1 cellular context compared by ENCODE assay signal in the genomic region with DNA sequence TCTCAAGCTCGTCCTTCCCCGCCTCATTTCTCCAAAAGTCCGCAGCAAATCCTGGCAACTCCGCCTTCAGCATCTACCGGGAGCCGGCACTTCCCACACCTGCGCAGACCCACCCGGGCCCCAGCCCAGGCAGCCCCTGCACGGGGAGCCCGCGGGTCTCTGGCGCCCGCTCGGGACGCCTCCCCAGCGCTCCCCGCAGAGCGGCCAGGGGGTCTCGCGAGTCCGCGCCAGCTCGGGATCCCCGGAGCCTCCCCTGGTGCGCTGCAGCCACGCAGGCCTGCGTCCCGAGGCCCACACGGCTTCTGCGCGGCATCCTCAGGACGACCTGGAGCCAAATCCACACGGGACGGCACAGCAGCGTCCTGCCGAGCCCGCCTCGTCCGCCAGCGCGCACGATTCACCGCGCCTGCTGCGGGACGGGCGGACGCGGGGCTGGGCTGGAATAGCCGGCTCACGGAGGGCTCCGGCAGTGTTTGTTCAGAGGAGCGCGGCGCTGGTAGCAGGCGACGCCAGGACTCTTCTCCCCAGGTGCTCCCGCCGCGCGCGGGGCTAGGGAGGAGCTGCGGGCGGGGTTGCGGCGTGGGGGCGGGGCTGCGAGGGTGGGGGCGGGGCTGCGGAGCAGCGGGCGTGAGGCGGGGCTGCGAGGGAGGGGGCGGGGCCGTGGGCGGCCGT.
A peak's percentile ranks its signal among the peaks of the same experiment; 100 is the strongest.
TF ChIP-seq lines count a peak whose summit lies in the region.

No MANE protein-coding gene starts in this region.

TF ChIP-seq in HepG2, 621 proteins besides CTCF, POLR2A, EP300 and RAD21 (continues in another document):
- TF ChIP-seq ZBTB42 (CRISPR knock-in tag; IDR thresholded peaks at IDR 0.05) (no peak), KLF13 (CRISPR knock-in tag; IDR thresholded peaks at IDR 0.05) (no peak), ZNF282 (IDR thresholded peaks at IDR 0.05; ENCODE audit: partially characterized antibody) (no peak), ZFP36L1 (CRISPR knock-in tag; IDR thresholded peaks at IDR 0.05) (no peak), CHCHD3 (CRISPR knock-in tag; IDR thresholded peaks at IDR 0.05) (0 out of 2 replicates have a peak, but pooled peaks have one; percentile 80), ZGPAT (CRISPR knock-in tag; IDR thresholded peaks at IDR 0.05) (no peak), KLF6 (CRISPR knock-in tag; IDR thresholded peaks at IDR 0.05) (no peak), ZSCAN22 (CRISPR knock-in tag; IDR thresholded peaks at IDR 0.05) (no peak), ZNF251 (CRISPR knock-in tag; IDR thresholded peaks at IDR 0.05) (no peak), SMYD3 (CRISPR knock-in tag; IDR thresholded peaks at IDR 0.05) (no peak), FOXA3 (CRISPR knock-in tag; IDR thresholded peaks at IDR 0.05) (no peak), ZNF691 (CRISPR knock-in tag; IDR thresholded peaks at IDR 0.05; ENCODE audit: borderline replicate concordance, low read depth) (0 out of 2 replicates have a peak, but pooled peaks have one; percentile 3), TBX2 (CRISPR knock-in tag; IDR thresholded peaks at IDR 0.05; ENCODE audit: borderline replicate concordance) (peak; percentile 58; the same call in 1 of the 2 replicates), ATF7-NPFF (CRISPR knock-in tag; IDR thresholded peaks at IDR 0.05; ENCODE audit: low read depth) (peak; percentile 52; the same call in 1 of the 2 replicates), BCLAF1 (IDR thresholded peaks at IDR 0.05) (no peak), ZMAT3 (CRISPR knock-in tag; conservative IDR thresholded peaks at IDR 0.05) (no peak), ZBTB38 (CRISPR knock-in tag; IDR thresholded peaks at IDR 0.05) (0 out of 2 replicates have a peak, but pooled peaks have one; percentile 4), CCAR2 (optimal IDR thresholded peaks at IDR 0.05; ENCODE audit: low read depth, low read length) (no peak), ZNF775 (CRISPR knock-in tag; IDR thresholded peaks at IDR 0.05; ENCODE audit: borderline replicate concordance) (no peak), MXI1 (IDR thresholded peaks at IDR 0.05; ENCODE audit: borderline replicate concordance, low read depth, low read length) (peak; percentile 64; the same call in 1 of the 3 replicates), STAG1 (CRISPR knock-in tag; IDR thresholded peaks at IDR 0.05) (0 out of 2 replicates have a peak, but pooled peaks have one; percentile 14), ZBTB44 (CRISPR knock-in tag; IDR thresholded peaks at IDR 0.05) (no peak), MIER2 (CRISPR knock-in tag; IDR thresholded peaks at IDR 0.05) (no peak), ZNF354B (CRISPR knock-in tag; IDR thresholded peaks at IDR 0.05) (no peak)
- TF ChIP-seq, protein P1, sequence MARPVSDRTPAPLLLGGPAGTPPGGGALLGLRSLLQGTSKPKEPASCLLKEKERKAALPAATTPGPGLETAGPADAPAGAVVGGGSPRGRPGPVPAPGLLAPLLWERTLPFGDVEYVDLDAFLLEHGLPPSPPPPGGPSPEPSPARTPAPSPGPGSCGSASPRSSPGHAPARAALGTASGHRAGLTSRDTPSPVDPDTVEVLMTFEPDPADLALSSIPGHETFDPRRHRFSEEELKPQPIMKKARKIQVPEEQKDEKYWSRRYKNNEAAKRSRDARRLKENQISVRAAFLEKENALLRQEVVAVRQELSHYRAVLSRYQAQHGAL (CRISPR knock-in tag; IDR thresholded peaks at IDR 0.05; ENCODE audit: not compliant biosample characterization) = no peak
- TF ChIP-seq, protein P2, sequence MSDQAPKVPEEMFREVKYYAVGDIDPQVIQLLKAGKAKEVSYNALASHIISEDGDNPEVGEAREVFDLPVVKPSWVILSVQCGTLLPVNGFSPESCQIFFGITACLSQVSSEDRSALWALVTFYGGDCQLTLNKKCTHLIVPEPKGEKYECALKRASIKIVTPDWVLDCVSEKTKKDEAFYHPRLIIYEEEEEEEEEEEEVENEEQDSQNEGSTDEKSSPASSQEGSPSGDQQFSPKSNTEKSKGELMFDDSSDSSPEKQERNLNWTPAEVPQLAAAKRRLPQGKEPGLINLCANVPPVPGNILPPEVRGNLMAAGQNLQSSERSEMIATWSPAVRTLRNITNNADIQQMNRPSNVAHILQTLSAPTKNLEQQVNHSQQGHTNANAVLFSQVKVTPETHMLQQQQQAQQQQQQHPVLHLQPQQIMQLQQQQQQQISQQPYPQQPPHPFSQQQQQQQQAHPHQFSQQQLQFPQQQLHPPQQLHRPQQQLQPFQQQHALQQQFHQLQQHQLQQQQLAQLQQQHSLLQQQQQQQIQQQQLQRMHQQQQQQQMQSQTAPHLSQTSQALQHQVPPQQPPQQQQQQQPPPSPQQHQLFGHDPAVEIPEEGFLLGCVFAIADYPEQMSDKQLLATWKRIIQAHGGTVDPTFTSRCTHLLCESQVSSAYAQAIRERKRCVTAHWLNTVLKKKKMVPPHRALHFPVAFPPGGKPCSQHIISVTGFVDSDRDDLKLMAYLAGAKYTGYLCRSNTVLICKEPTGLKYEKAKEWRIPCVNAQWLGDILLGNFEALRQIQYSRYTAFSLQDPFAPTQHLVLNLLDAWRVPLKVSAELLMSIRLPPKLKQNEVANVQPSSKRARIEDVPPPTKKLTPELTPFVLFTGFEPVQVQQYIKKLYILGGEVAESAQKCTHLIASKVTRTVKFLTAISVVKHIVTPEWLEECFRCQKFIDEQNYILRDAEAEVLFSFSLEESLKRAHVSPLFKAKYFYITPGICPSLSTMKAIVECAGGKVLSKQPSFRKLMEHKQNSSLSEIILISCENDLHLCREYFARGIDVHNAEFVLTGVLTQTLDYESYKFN (CRISPR knock-in tag; conservative IDR thresholded peaks at IDR 0.05) = peak; percentile 28; the same call in 1 of the 2 replicates
- TF ChIP-seq, protein P3, sequence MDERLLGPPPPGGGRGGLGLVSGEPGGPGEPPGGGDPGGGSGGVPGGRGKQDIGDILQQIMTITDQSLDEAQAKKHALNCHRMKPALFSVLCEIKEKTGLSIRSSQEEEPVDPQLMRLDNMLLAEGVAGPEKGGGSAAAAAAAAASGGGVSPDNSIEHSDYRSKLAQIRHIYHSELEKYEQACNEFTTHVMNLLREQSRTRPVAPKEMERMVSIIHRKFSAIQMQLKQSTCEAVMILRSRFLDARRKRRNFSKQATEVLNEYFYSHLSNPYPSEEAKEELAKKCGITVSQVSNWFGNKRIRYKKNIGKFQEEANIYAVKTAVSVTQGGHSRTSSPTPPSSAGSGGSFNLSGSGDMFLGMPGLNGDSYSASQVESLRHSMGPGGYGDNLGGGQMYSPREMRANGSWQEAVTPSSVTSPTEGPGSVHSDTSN (CRISPR knock-in tag; IDR thresholded peaks at IDR 0.05) = no peak
- TF ChIP-seq, protein P4, sequence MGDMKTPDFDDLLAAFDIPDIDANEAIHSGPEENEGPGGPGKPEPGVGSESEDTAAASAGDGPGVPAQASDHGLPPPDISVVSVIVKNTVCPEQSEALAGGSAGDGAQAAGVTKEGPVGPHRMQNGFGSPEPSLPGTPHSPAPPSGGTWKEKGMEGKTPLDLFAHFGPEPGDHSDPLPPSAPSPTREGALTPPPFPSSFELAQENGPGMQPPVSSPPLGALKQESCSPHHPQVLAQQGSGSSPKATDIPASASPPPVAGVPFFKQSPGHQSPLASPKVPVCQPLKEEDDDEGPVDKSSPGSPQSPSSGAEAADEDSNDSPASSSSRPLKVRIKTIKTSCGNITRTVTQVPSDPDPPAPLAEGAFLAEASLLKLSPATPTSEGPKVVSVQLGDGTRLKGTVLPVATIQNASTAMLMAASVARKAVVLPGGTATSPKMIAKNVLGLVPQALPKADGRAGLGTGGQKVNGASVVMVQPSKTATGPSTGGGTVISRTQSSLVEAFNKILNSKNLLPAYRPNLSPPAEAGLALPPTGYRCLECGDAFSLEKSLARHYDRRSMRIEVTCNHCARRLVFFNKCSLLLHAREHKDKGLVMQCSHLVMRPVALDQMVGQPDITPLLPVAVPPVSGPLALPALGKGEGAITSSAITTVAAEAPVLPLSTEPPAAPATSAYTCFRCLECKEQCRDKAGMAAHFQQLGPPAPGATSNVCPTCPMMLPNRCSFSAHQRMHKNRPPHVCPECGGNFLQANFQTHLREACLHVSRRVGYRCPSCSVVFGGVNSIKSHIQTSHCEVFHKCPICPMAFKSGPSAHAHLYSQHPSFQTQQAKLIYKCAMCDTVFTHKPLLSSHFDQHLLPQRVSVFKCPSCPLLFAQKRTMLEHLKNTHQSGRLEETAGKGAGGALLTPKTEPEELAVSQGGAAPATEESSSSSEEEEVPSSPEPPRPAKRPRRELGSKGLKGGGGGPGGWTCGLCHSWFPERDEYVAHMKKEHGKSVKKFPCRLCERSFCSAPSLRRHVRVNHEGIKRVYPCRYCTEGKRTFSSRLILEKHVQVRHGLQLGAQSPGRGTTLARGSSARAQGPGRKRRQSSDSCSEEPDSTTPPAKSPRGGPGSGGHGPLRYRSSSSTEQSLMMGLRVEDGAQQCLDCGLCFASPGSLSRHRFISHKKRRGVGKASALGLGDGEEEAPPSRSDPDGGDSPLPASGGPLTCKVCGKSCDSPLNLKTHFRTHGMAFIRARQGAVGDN (CRISPR knock-in tag; IDR thresholded peaks at IDR 0.05) = peak; percentile 80
- TF ChIP-seq, protein P5, sequence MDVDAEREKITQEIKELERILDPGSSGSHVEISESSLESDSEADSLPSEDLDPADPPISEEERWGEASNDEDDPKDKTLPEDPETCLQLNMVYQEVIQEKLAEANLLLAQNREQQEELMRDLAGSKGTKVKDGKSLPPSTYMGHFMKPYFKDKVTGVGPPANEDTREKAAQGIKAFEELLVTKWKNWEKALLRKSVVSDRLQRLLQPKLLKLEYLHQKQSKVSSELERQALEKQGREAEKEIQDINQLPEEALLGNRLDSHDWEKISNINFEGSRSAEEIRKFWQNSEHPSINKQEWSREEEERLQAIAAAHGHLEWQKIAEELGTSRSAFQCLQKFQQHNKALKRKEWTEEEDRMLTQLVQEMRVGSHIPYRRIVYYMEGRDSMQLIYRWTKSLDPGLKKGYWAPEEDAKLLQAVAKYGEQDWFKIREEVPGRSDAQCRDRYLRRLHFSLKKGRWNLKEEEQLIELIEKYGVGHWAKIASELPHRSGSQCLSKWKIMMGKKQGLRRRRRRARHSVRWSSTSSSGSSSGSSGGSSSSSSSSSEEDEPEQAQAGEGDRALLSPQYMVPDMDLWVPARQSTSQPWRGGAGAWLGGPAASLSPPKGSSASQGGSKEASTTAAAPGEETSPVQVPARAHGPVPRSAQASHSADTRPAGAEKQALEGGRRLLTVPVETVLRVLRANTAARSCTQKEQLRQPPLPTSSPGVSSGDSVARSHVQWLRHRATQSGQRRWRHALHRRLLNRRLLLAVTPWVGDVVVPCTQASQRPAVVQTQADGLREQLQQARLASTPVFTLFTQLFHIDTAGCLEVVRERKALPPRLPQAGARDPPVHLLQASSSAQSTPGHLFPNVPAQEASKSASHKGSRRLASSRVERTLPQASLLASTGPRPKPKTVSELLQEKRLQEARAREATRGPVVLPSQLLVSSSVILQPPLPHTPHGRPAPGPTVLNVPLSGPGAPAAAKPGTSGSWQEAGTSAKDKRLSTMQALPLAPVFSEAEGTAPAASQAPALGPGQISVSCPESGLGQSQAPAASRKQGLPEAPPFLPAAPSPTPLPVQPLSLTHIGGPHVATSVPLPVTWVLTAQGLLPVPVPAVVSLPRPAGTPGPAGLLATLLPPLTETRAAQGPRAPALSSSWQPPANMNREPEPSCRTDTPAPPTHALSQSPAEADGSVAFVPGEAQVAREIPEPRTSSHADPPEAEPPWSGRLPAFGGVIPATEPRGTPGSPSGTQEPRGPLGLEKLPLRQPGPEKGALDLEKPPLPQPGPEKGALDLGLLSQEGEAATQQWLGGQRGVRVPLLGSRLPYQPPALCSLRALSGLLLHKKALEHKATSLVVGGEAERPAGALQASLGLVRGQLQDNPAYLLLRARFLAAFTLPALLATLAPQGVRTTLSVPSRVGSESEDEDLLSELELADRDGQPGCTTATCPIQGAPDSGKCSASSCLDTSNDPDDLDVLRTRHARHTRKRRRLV (CRISPR knock-in tag; IDR thresholded peaks at IDR 0.05) = no peak
- TF ChIP-seq, protein P6, sequence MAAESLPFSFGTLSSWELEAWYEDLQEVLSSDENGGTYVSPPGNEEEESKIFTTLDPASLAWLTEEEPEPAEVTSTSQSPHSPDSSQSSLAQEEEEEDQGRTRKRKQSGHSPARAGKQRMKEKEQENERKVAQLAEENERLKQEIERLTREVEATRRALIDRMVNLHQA (CRISPR knock-in tag; IDR thresholded peaks at IDR 0.05) = no peak
